In genomic region chr18:55086931-55087330, GRCh38 we compare ENCODE assay signal across 1 cellular context.
TF ChIP-seq lines count a peak whose summit lies in the region.

No MANE protein-coding gene starts in this region.

TF ChIP-seq in GM23338, 12 proteins besides CTCF, POLR2A, EP300 and RAD21 (continued from another document):
- TF ChIP-seq ZNF462 (CRISPR knock-in tag; IDR thresholded peaks at IDR 0.05) (no peak), ZNF114 (CRISPR knock-in tag; IDR thresholded peaks at IDR 0.05) (no peak), EZH2phosphoT487 (IDR thresholded peaks at IDR 0.05; ENCODE audit: unreplicated experiment) (no peak), ETS1 (IDR thresholded peaks at IDR 0.05) (no peak), ZNF331 (CRISPR knock-in tag; IDR thresholded peaks at IDR 0.05; ENCODE audit: low read depth) (no peak), NANOG (IDR thresholded peaks at IDR 0.05; ENCODE audit: borderline replicate concordance) (no peak)
